In the genomic region with DNA sequence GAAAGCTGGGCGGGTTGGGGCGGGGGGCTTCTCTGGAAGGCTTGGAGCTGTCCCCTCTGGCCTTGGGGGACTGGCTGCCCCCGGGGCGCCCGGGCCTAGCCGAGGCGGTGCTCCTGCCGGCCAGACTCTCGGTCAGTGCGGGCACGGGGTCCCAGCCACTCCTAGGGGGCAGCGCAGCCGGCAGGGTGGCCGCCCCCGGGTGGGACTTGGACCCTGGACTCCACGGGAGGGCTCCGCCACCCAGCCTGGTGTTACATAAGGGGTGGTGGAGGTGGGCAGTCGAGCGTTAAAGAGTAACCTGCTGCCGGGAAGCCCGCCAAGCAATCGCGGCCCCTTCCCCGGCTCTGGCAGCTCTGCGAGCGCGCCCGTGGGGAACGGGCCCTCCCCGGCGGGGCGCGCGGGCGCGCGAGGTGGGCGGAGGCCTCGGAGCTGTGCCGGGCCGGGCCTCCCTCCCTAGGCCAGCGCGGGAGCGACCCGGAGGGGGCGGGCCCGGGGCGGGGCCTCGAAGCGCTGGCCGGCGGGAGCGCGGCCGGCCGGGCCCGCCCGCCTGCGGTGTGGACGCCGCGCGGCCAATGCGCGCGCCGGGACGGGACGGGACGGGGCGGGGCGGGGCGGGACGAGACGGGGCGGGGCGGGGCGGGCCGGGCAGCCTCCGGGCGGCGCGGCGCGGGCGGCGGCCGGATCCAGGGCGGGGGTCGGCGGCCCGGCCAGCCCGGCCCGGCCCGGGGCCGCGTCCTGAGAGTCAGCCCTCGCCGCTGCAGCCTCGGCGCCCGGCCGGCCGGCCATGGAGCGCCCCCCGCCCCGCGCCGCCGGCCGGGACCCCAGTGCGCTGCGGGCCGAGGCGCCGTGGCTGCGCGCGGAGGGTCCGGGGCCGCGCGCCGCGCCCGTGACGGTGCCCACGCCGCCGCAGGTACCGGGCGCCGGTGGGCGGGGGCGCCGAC, we compare ENCODE assay signal across 8 cellular contexts. TPM values are rescaled to one million over a fixed set of nuclear protein-coding genes. Genes with fewer than 3 reads are reported as not detected.
A peak's percentile ranks its signal among the peaks of the same experiment; 100 is the strongest.
DNase-seq lines count a peak whose midpoint lies in the region; ATAC-seq and TF ChIP-seq lines count a peak whose summit lies in the region.

A gene with protein sequence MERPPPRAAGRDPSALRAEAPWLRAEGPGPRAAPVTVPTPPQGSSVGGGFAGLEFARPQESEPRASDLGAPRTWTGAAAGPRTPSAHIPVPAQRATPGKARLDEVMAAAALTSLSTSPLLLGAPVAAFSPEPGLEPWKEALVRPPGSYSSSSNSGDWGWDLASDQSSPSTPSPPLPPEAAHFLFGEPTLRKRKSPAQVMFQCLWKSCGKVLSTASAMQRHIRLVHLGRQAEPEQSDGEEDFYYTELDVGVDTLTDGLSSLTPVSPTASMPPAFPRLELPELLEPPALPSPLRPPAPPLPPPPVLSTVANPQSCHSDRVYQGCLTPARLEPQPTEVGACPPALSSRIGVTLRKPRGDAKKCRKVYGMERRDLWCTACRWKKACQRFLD (plus strand): TSS at position 648 of the 941 bp plus-strand sequence. CDS start 137 bp downstream, at position 785.

- peaks cover 16% of the 10 kb centered on the region for H3K4me1 Mint-ChIP-seq in CD4-positive, alpha-beta T cell (ENCODE audit: low read depth)

- peak within 1 kb of the TSS; percentile 80 for H3K4me3 Mint-ChIP-seq in CD4-positive, alpha-beta T cell

- POLR2A ChIA-PET in CD4-positive, alpha-beta T cell (lab: Charles Lee): interaction anchor here (1.0 to 9.9 kb wide), 13 partner anchors 12 to 241 kb away, joined by 3 to 168 read pairs (median 6); partner anchors contain the start of genes ARFRP1, PTK6 and ZGPAT

- DNase-seq in CD4-positive, alpha-beta T cell: peak in 7 of 10 experiments; percentile 49 to 75 (median 65)
- DNase-seq in SHP77 (lab: John Stamatoyannopoulos, UW) (peak; percentile 52 to 86), ureter (ENCODE audit: low spot score) (no peak)
- peak; percentile 71 to 78 for DNase-seq in activated naive CD4-positive, alpha-beta T cell treated with anti-CD3 and anti-CD28 coated beads, Interleukin-2, amount 50 U/mL, for 72 hours (ENCODE audit: low spot score in 2 of 2)

- H4K20me1 ChIP-seq in neural cell (ENCODE audit: insufficient read depth): no peaks in the 10 kb centered on the region

- H3K36me3 ChIP-seq in HUES6 (ENCODE audit: control insufficient read depth, insufficient read depth, low read length): peaks cover 36% of the 10 kb centered on the region
- peaks cover 0 to 54% of the 10 kb centered on the region in 2 donors for H3K36me3 ChIP-seq in gastroesophageal sphincter
- H3K36me3 ChIP-seq in neural cell (ENCODE audit: insufficient read depth, low read length): no peaks in the 10 kb centered on the region

- CTCF ChIA-PET in CD4-positive, alpha-beta T cell (lab: Charles Lee): interaction anchor here (0.6 to 6.3 kb wide), 4 partner anchors 32 to 125 kb away, joined by 3 to 44 read pairs (median 10); partner anchors contain the start of genes ARFRP1 and ZGPAT

- no peaks in the 10 kb centered on the region for H3K9me2 ChIP-seq in neural cell (ENCODE audit: insufficient read depth, low read length)

- H3K4me3 ChIP-seq in HUES6 (ENCODE audit: low read depth, low read length) (peak within 1 kb of the TSS; percentile 90), gastroesophageal sphincter (peak within 1 kb of the TSS; percentile 64 to 82), neural cell (ENCODE audit: low read length) (peak within 1 kb of the TSS; percentile 84)

- no peaks in the 10 kb centered on the region for H3K27me3 ChIP-seq in CD4-positive, alpha-beta T cell (ENCODE audit: control insufficient read depth, insufficient read depth, low read length)
- H3K27me3 ChIP-seq in HUES6 (ENCODE audit: control insufficient read depth, insufficient read depth, low read length) (peaks cover 10% of the 10 kb centered on the region), gastroesophageal sphincter (no peaks in the 10 kb centered on the region), neural cell (ENCODE audit: insufficient read depth, low read depth, low read length) (no peaks in the 10 kb centered on the region)

- H3K4me2 ChIP-seq in neural cell (ENCODE audit: low read length): peak within 1 kb of the TSS; percentile 70

- no peaks in the 10 kb centered on the region for H3K79me2 ChIP-seq in neural cell (replicated peaks; ENCODE audit: insufficient read depth, low read length)

- intact Hi-C loops in CD4-positive, alpha-beta T cell (cut with DNase I, micrococcal nuclease): loop anchor here (2.0 to 10.0 kb wide), 4 partner anchors 43 to 85 kb away; partner anchors contain the start of genes RTEL1 (in 2 of the 2) and STMN3 (in 1 of the 2)

- H3K9ac ChIP-seq in HUES6 (ENCODE audit: low read length) (peak within 1 kb of the TSS; percentile 79), neural cell (ENCODE audit: low read length) (peak within 1 kb of the TSS; percentile 76)

- H3K4me1 ChIP-seq in HUES6 (ENCODE audit: control insufficient read depth, insufficient read depth, low read length) (peaks cover 23% of the 10 kb centered on the region), gastroesophageal sphincter (peaks cover 0 to 57% (median 31%) of the 10 kb centered on the region in 3 donors)

- no peak within 1 kb of the TSS for H2AFZ ChIP-seq in neural cell (ENCODE audit: low read depth, low read length)

- H3K9me3 Mint-ChIP-seq in CD4-positive, alpha-beta T cell: no peaks in the 10 kb centered on the region
- H3K9me3 Mint-ChIP-seq in activated naive CD4-positive, alpha-beta T cell treated with anti-CD3 and anti-CD28 coated beads, Interleukin-2, amount 50 U/mL, for 72 hours: no peaks in the 10 kb centered on the region

- H3K27ac Mint-ChIP-seq in CD4-positive, alpha-beta T cell: no peak within 1 kb of the TSS
- no peak within 1 kb of the TSS for H3K27ac Mint-ChIP-seq in activated naive CD4-positive, alpha-beta T cell treated with anti-CD3 and anti-CD28 coated beads, Interleukin-2, amount 50 U/mL, for 72 hours

- no peak for TF ChIP-seq EP300 in gastroesophageal sphincter (IDR thresholded peaks at IDR 0.05)
- TF ChIP-seq EP300 in neural cell (conservative IDR thresholded peaks at IDR 0.05; ENCODE audit: poor library complexity, severe bottlenecking): no peak

- H3K9me3 ChIP-seq in CD4-positive, alpha-beta T cell (ENCODE audit: control insufficient read depth, low read length): no peaks in the 10 kb centered on the region
- no peaks in the 10 kb centered on the region for H3K9me3 ChIP-seq in HUES6 (ENCODE audit: control insufficient read depth, insufficient read depth, low read depth, low read length)
- no peaks in the 10 kb centered on the region for H3K9me3 ChIP-seq in gastroesophageal sphincter
- no peaks in the 10 kb centered on the region for H3K9me3 ChIP-seq in neural cell (ENCODE audit: low read length)

- peak within 1 kb of the TSS; percentile 53 for H3K27ac ChIP-seq in CD4-positive, alpha-beta T cell (ENCODE audit: low read depth, low read length)
- peak within 1 kb of the TSS; percentile 79; the same call in 1 of the 2 replicates for H3K27ac ChIP-seq in HUES6 (ENCODE audit: low read depth, low read length)
- peak within 1 kb of the TSS; percentile 69 to 98 (median 96) for H3K27ac ChIP-seq in gastroesophageal sphincter
- peak within 1 kb of the TSS; percentile 47 for H3K27ac ChIP-seq in neural cell (ENCODE audit: low read length)

- no peaks in the 10 kb centered on the region for H3K27me3 Mint-ChIP-seq in CD4-positive, alpha-beta T cell

- TF ChIP-seq CTCF in CD4-positive, alpha-beta T cell (IDR thresholded peaks at IDR 0.05): no peak
- no peak for TF ChIP-seq CTCF in gastroesophageal sphincter (IDR thresholded peaks at IDR 0.05)
- no peak for TF ChIP-seq CTCF in neural cell (IDR thresholded peaks at IDR 0.05; ENCODE audit: poor library complexity, severe bottlenecking)

- TF ChIP-seq POLR2A in gastroesophageal sphincter (IDR thresholded peaks at IDR 0.05): peak in 1 of 2 donors; percentile 31

- TF ChIP-seq RAD21 in neural cell (conservative IDR thresholded peaks at IDR 0.05): no peak

- peaks cover 24% of the 10 kb centered on the region for H3K36me3 Mint-ChIP-seq in CD4-positive, alpha-beta T cell (ENCODE audit: low read depth)
- H3K36me3 Mint-ChIP-seq in activated naive CD4-positive, alpha-beta T cell treated with anti-CD3 and anti-CD28 coated beads, Interleukin-2, amount 50 U/mL, for 72 hours: no peaks in the 10 kb centered on the region

- peak; percentile 8 for ATAC-seq in CD4-positive, alpha-beta T cell (ENCODE audit: poor library complexity)
- ATAC-seq in GM19372 (IDR thresholded peaks at IDR 0.05; ENCODE audit: low read depth, unreplicated experiment): peak; percentile 53
- ATAC-seq in activated naive CD4-positive, alpha-beta T cell treated with anti-CD3 and anti-CD28 coated beads, Interleukin-2, amount 50 U/mL, for 72 hours: peak; percentile 71 to 72
- ATAC-seq in gastroesophageal sphincter: peak; percentile 85

- no peaks in the 10 kb centered on the region for H3F3A ChIP-seq in neural cell (ENCODE audit: insufficient read depth, low read length, poor library complexity, severe bottlenecking)

- WGBS in gastroesophageal sphincter (ENCODE audit: low coverage in 1 of 2), 2 donors: no CpG with 5 or more reads among the region's 136 CpGs

TF ChIP-seq in neural cell, 6 proteins besides CTCF, POLR2A, EP300 and RAD21:
- TF ChIP-seq MXI1 (conservative IDR thresholded peaks at IDR 0.05; ENCODE audit: poor library complexity, severe bottlenecking): no peak

RNA-seq across cellular contexts. Expression of the gene that starts here (rescaled TPM):
- 100 to 1,000 TPM; 123 to 125 TPM for total RNA-seq in CD4-positive, alpha-beta T cell
- 10 to 100 TPM; 24.7 to 37.2 TPM for total RNA-seq in activated naive CD4-positive, alpha-beta T cell treated with anti-CD3 and anti-CD28 coated beads, Interleukin-2, amount 50 U/mL, for 72 hours
- total RNA-seq in gastroesophageal sphincter: 10 to 100 TPM; 36.5 to 98.7 (median 59.9) TPM
- 52.1 and 61.8 TPM in 2 replicates for polyA plus RNA-seq in neural cell
- polyA minus RNA-seq in neural cell: 15.3 and 19.4 TPM in 2 replicates
- total RNA-seq in ureter: 93.6 TPM

Comparison
In these comparisons a context has a peak if more than half of its experiments do, and no peak if none do; other contexts are left out.
1. ATAC-seq: peak in every context shown above with its lines; median percentile 85 in gastroesophageal sphincter; 72 in activated naive CD4-positive, alpha-beta T cell treated with anti-CD3 and anti-CD28 coated beads, Interleukin-2, amount 50 U/mL, for 72 hours; 53 in GM19372; 8 in CD4-positive, alpha-beta T cell.